23 cellular contexts compared by ENCODE assay signal in the genomic region with DNA sequence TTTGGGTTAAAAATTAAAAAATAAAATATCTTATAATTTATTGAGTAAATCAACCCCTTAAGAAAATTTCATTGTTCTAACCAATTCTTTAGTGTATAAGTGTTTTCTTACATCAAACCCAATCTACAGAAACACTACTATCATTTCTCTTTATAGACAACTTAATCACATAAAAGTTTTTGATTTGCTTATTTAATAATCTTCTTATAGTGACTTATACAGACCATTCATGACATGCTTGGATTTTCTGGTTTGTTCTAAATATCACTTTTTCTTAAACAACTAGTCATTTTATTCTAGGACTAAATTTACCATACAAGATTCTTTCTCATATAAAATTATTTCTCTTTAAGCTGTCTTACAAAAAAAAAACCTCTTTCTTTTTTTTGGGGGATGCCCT.
"Had no signal": no experiment of that assay in that cellular context is flagged by ENCODE, and none has a peak within 500 bp of the region (broad histone marks: within the 10 kb centered on the region; RNA-seq: fewer than 3 reads in every experiment).

No MANE protein-coding gene starts in this region.

- FAIRE-seq: endothelial cell of umbilical vein, pancreas had no signal

- H3K4me3 Mint-ChIP-seq: naive thymus-derived CD4-positive, alpha-beta T cell; stimulated activated effector memory CD8-positive, alpha-beta T cell treated with anti-CD3 and anti-CD28 coated beads, Interleukin-12 subunit alpha, Interleukin-12 subunit beta, amount 100 ng/mL, for 72 hours; type B pancreatic cell had no signal

- H3K27ac ChIP-seq: breast epithelium, esophagus muscularis mucosa, neutrophil, pancreas, stomach had no signal

- H3K4me3 ChIP-seq: breast epithelium, esophagus muscularis mucosa, pancreas, smooth muscle cell, stomach had no signal

- DNase-seq: activated CD4-positive, alpha-beta T cell treated with anti-CD3 and anti-CD28 coated beads, Interleukin-2, amount 50 U/mL, for 1 hour; activated CD8-positive, alpha-beta memory T cell treated with anti-CD3 and anti-CD28 coated beads, Interleukin-2, amount 50 U/mL, for 4 hours; activated effector memory CD4-positive, alpha-beta T cell treated with Interleukin-2 at 50 U/mL for 16 hours; activated naive CD4-positive, alpha-beta T cell treated with anti-CD3 and anti-CD28 coated beads, Interleukin-2, amount 50 U/mL, for 16 hours; activated T-cell treated with anti-CD3 and anti-CD28 coated beads, Interleukin-2, amount 50 U/mL, for 48 hours; aorta; effector CD4-positive, alpha-beta T cell; left cardiac atrium; mesenchymal stem cell; naive thymus-derived CD4-positive, alpha-beta T cell; pancreas; stimulated activated CD4-positive, alpha-beta T cell treated with anti-CD3 and anti-CD28 coated beads, Interleukin-4, amount 100 ng/mL, for 1 hour; stomach; T1000 had no signal

- H3K4me2 ChIP-seq: smooth muscle cell had no signal

- H3K9me3 Mint-ChIP-seq: stimulated activated effector memory CD8-positive, alpha-beta T cell treated with anti-CD3 and anti-CD28 coated beads, Interleukin-12 subunit alpha, Interleukin-12 subunit beta, amount 100 ng/mL, for 72 hours had no signal

- H3K9me3 ChIP-seq: esophagus muscularis mucosa, pancreas, stomach had no signal

- H3K27me3 ChIP-seq: breast epithelium, esophagus muscularis mucosa, neutrophil, pancreas, stomach had no signal

- H3K4me1 ChIP-seq: breast epithelium, esophagus muscularis mucosa, pancreas, stomach had no signal

- H3K27me3 Mint-ChIP-seq: type B pancreatic cell had no signal

- H3K27ac Mint-ChIP-seq: naive thymus-derived CD4-positive, alpha-beta T cell; stimulated activated effector memory CD8-positive, alpha-beta T cell treated with anti-CD3 and anti-CD28 coated beads, Interleukin-12 subunit alpha, Interleukin-12 subunit beta, amount 100 ng/mL, for 72 hours; type B pancreatic cell had no signal

- H3K36me3 ChIP-seq: breast epithelium, esophagus muscularis mucosa, neutrophil, pancreas, stomach had no signal

- H3K4me1 Mint-ChIP-seq: naive thymus-derived CD4-positive, alpha-beta T cell; stimulated activated effector memory CD8-positive, alpha-beta T cell treated with anti-CD3 and anti-CD28 coated beads, Interleukin-12 subunit alpha, Interleukin-12 subunit beta, amount 100 ng/mL, for 72 hours had no signal

- ATAC-seq: activated CD4-positive, CD25-positive, alpha-beta regulatory T cell treated with anti-CD3 and anti-CD28 coated beads, Interleukin-2, amount 50 U/mL, for 24 hours; left cardiac atrium; naive thymus-derived CD4-positive, alpha-beta T cell; pancreas; sciatic nerve; stimulated activated effector memory CD8-positive, alpha-beta T cell treated with anti-CD3 and anti-CD28 coated beads, Interleukin-12 subunit alpha, Interleukin-12 subunit beta, amount 100 ng/mL, for 72 hours had no signal

- H3K36me3 Mint-ChIP-seq: stimulated activated effector memory CD8-positive, alpha-beta T cell treated with anti-CD3 and anti-CD28 coated beads, Interleukin-12 subunit alpha, Interleukin-12 subunit beta, amount 100 ng/mL, for 72 hours; type B pancreatic cell had no signal
